Comparison of ENCODE assay signal across 8 cellular contexts in genomic region chr2:158723921-158724802, GRCh38.
A peak's percentile ranks its signal among the peaks of the same experiment; 100 is the strongest.
DNase-seq lines count a peak whose midpoint lies in the region; ATAC-seq and TF ChIP-seq lines count a peak whose summit lies in the region.

No MANE protein-coding gene starts in this region.

- H3K4me1 ChIP-seq in duodenal mucosa (ENCODE audit: control insufficient read depth in 1 of 2, insufficient read depth in 2 of 2, low read length in 2 of 2): peaks cover 33 to 41% of the 10 kb centered on the region in 2 donors
- H3K4me1 ChIP-seq in trophoblast cell (ENCODE audit: control insufficient read depth in 1 of 2, insufficient read depth in 2 of 2, low read length in 2 of 2): peaks cover 0 to 3% of the 10 kb centered on the region in 2 experiments

- DNase-seq in NCI-H2107 treated with DMSO at 0.1 percent for 48 hours (lab: John Stamatoyannopoulos, UW; ENCODE audit: unreplicated experiment) (peak; percentile 70), posterior cingulate gyrus (peak in 6 of 10 donors; percentile 23 to 92 (median 70)), OCI-M2 (lab: John Stamatoyannopoulos, UW; ENCODE audit: unreplicated experiment) (no peak), trophoblast cell (no peak), Right ventricle myocardium inferior (ENCODE audit: missing footprints) (no peak)
- no peak for DNase-seq in stimulated activated CD4-positive, alpha-beta T cell treated with anti-CD3 and anti-CD28 coated beads, Interleukin-4, amount 100 ng/mL, for 24 hours

- H2BK120ac ChIP-seq in trophoblast cell (ENCODE audit: insufficient read depth, low read length, poor library complexity): no peak overlapping the region

- no peak for ATAC-seq in Right ventricle myocardium inferior

- no peaks in the 10 kb centered on the region for H3K79me2 ChIP-seq in trophoblast cell (ENCODE audit: control insufficient read depth, insufficient read depth, low read length, poor library complexity)

- H3K4ac ChIP-seq in trophoblast cell (ENCODE audit: low read depth, low read length): no peak overlapping the region

- H3K4me2 ChIP-seq in trophoblast cell (ENCODE audit: low read length): no peak overlapping the region

- H3K9me3 ChIP-seq in duodenal mucosa (ENCODE audit: control insufficient read depth in 1 of 2, low read length in 2 of 2) (no peaks in the 10 kb centered on the region), trophoblast cell (ENCODE audit: insufficient read depth, low read depth, low read length) (no peaks in the 10 kb centered on the region)

- H3K18ac ChIP-seq in trophoblast cell (ENCODE audit: low read length): no peak overlapping the region

- H2BK12ac ChIP-seq in trophoblast cell (ENCODE audit: low read length): no peak overlapping the region

- H3K36me3 ChIP-seq in duodenal mucosa (ENCODE audit: control insufficient read depth in 1 of 2, insufficient read depth in 2 of 2, low read length in 2 of 2): no peaks in the 10 kb centered on the region
- H3K36me3 ChIP-seq in trophoblast cell (ENCODE audit: control insufficient read depth in 1 of 2, insufficient read depth in 2 of 2, low read length in 2 of 2): no peaks in the 10 kb centered on the region

- H4K12ac ChIP-seq in trophoblast cell (ENCODE audit: low read depth, low read length): no peak overlapping the region

- peak; percentile 61 for TF ChIP-seq CTCF in GM12873 (IDR thresholded peaks at IDR 0.05; ENCODE audit: insufficient read depth, low read depth, low read length, missing control alignments)

- no peak overlapping the region for H2AK5ac ChIP-seq in trophoblast cell (ENCODE audit: low read length)

- no peak overlapping the region for H2BK5ac ChIP-seq in trophoblast cell (ENCODE audit: low read depth, low read length, poor library complexity)

- H4K8ac ChIP-seq in trophoblast cell (ENCODE audit: low read depth, low read length): no peak overlapping the region

- no peak overlapping the region for H3K23ac ChIP-seq in trophoblast cell (ENCODE audit: low read length)

- H3K14ac ChIP-seq in trophoblast cell (ENCODE audit: low read length): no peak overlapping the region

- no peak overlapping the region for H3K27ac ChIP-seq in duodenal mucosa (ENCODE audit: low read depth, low read length)
- H3K27ac ChIP-seq in trophoblast cell (ENCODE audit: low read depth, low read length): no peak overlapping the region

- no peak overlapping the region for H2AFZ ChIP-seq in trophoblast cell (ENCODE audit: insufficient read depth, low read length, poor library complexity)

- H3K27me3 ChIP-seq in duodenal mucosa (ENCODE audit: control insufficient read depth in 1 of 2, insufficient read depth in 2 of 2, low read length in 2 of 2) (no peaks in the 10 kb centered on the region), trophoblast cell (ENCODE audit: insufficient read depth, low read length) (no peaks in the 10 kb centered on the region)

- H3K79me1 ChIP-seq in trophoblast cell (ENCODE audit: low read length): no peaks in the 10 kb centered on the region

- no peak overlapping the region for H3K9ac ChIP-seq in duodenal mucosa (ENCODE audit: low read depth in 1 of 2, low read length in 2 of 2)
- no peak overlapping the region for H3K9ac ChIP-seq in trophoblast cell (ENCODE audit: low read length)

- no CpG with 5 or more reads among the region's 12 CpGs for WGBS in trophoblast cell (ENCODE audit: extremely low coverage, insufficient coverage, insufficient read length)

- H3K4me3 ChIP-seq in duodenal mucosa (ENCODE audit: low read depth in 1 of 2, low read length in 2 of 2): peak overlapping the region; percentile 37 to 53
- no peak overlapping the region for H3K4me3 ChIP-seq in trophoblast cell (ENCODE audit: low read depth, low read length)

- intact Hi-C loops in posterior cingulate gyrus (cut with DNase I) (loop anchor here (2.0 to 5.0 kb wide), 2 partner anchors 37 to 49 kb away; no protein-coding TSS in a partner anchor), Right ventricle myocardium inferior (cut with DNase I) (no loop called here)

- H4K91ac ChIP-seq in trophoblast cell (ENCODE audit: low read depth, low read length): no peak overlapping the region

Comparison
In these comparisons a context has a peak if more than half of its experiments do, and no peak if none do; other contexts are left out.
1. DNase-seq: peak in NCI-H2107 treated with DMSO at 0.1 percent for 48 hours (single experiment) and posterior cingulate gyrus (6 of 10); none in stimulated activated CD4-positive, alpha-beta T cell treated with anti-CD3 and anti-CD28 coated beads, Interleukin-4, amount 100 ng/mL, for 24 hours (single experiment), OCI-M2 (single experiment), trophoblast cell (0 of 2) and Right ventricle myocardium inferior (single experiment).